Comparison of ENCODE assay signal across 12 cellular contexts in the genomic region with DNA sequence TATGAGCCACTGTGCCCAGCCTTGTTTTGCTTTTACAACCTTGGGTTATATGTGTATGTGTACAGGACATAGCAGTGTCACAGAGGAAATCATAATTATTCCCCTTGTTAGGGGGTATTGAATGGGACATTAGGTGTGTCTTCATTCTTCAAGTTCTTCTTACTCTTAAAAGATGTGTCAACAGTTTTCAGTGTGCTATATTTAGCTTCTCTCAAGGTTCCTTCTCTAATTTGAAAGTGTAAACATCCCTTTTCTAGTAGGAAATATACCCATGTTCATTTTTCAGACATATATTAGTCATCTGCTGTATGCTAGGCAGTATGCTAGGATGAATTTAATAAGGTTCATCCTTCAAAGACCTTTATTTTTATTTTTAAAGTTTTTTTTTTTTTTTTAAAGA. TPM values are rescaled to one million over a fixed set of nuclear protein-coding genes. Genes with fewer than 3 reads are reported as not detected.
A peak's percentile ranks its signal among the peaks of the same experiment; 100 is the strongest.
DNase-seq lines count a peak whose midpoint lies in the region; ATAC-seq, FAIRE-seq and TF ChIP-seq lines count a peak whose summit lies in the region.
"Had no signal": no experiment of that assay in that cellular context is flagged by ENCODE, and none has a peak within 500 bp of the region (broad histone marks: within the 10 kb centered on the region; RNA-seq: fewer than 3 reads in every experiment).

No MANE protein-coding gene starts in this region.

- no peaks in the 10 kb centered on the region for H3K27me3 Mint-ChIP-seq in activated CD4-positive, alpha-beta T cell treated with anti-CD3 and anti-CD28 coated beads, Interleukin-2, amount 10 ng/mL, durations not matched to agents 24 days and 14 days
- no peaks in the 10 kb centered on the region for H3K27me3 Mint-ChIP-seq in T-cell

- H3K27ac Mint-ChIP-seq in activated CD4-positive, alpha-beta T cell treated with anti-CD3 and anti-CD28 coated beads, Interleukin-2, amount 10 ng/mL, durations not matched to agents 24 days and 14 days, result peak overlapping the region; percentile 52
- peak overlapping the region; percentile 46 to 69 for H3K27ac Mint-ChIP-seq in T-cell

- intact Hi-C loops in activated CD4-positive, alpha-beta T cell treated with anti-CD3 and anti-CD28 coated beads, Interleukin-2, amount 10 ng/mL, durations not matched to agents 24 days and 14 days (cut with micrococcal nuclease), result no loop called here

- peak; percentile 41 for FAIRE-seq in H54 (lab: Jason Lieb, UNC)

- POLR2A ChIA-PET in T-cell (lab: Charles Lee), result interaction anchor here (0.5 to 1.0 kb wide), 5 partner anchors 14 to 264 kb away, joined by 3 to 7 read pairs (median 3); no protein-coding TSS in a partner anchor

- H3K9me3 Mint-ChIP-seq in activated CD4-positive, alpha-beta T cell treated with anti-CD3 and anti-CD28 coated beads, Interleukin-2, amount 10 ng/mL, durations not matched to agents 24 days and 14 days, result no peaks in the 10 kb centered on the region
- no peaks in the 10 kb centered on the region for H3K9me3 Mint-ChIP-seq in T-cell
- H3K9me3 Mint-ChIP-seq: activated naive CD4-positive, alpha-beta T cell treated with anti-CD3 and anti-CD28 coated beads, Interleukin-2, amount 50 U/mL, for 72 hours had no signal

- no peak for DNase-seq in activated CD4-positive, alpha-beta T cell treated with anti-CD3 and anti-CD28 coated beads, Interleukin-2, amount 10 ng/mL, durations not matched to agents 24 days and 14 days
- no peak for DNase-seq in activated CD4-positive, alpha-beta T cell treated with anti-CD3 and anti-CD28 coated beads for 1 hour
- DNase-seq in H54 (ENCODE audit: insufficient read length, low spot score) (no peak), T-cell (no peak), renal cortical epithelial cell (ENCODE audit: low read depth) (peak; percentile 11), SW 1271 (lab: John Stamatoyannopoulos, UW) (no peak)
- no peak for DNase-seq in stimulated activated CD4-positive, alpha-beta T cell treated with anti-CD3 and anti-CD28 coated beads, Interleukin-2, amount 100 ng/mL, for 48 hours
- DNase-seq: foreskin keratinocyte, NCI-H2081 treated with DMSO at 0.1 percent for 48 hours, PC-9 had no signal

- H3K36me3 Mint-ChIP-seq in activated CD4-positive, alpha-beta T cell treated with anti-CD3 and anti-CD28 coated beads, Interleukin-2, amount 10 ng/mL, durations not matched to agents 24 days and 14 days (ENCODE audit: low read depth), result peaks cover 65% of the 10 kb centered on the region
- H3K36me3 Mint-ChIP-seq in T-cell, result peaks cover 43% of the 10 kb centered on the region

- CTCF ChIA-PET in T-cell (lab: Charles Lee), result interaction anchor here (0.6 to 0.7 kb wide), 4 partner anchors 42 to 309 kb away, joined by 3 to 4 read pairs (median 3); no protein-coding TSS in a partner anchor

- H3K4me1 Mint-ChIP-seq in activated CD4-positive, alpha-beta T cell treated with anti-CD3 and anti-CD28 coated beads, Interleukin-2, amount 10 ng/mL, durations not matched to agents 24 days and 14 days, result peaks cover 46% of the 10 kb centered on the region
- H3K4me1 Mint-ChIP-seq in T-cell, result peaks cover 65 to 77% (median 74%) of the 10 kb centered on the region in 3 donors

- peak overlapping the region; percentile 12 for H3K4me3 Mint-ChIP-seq in activated CD4-positive, alpha-beta T cell treated with anti-CD3 and anti-CD28 coated beads, Interleukin-2, amount 10 ng/mL, durations not matched to agents 24 days and 14 days
- H3K4me3 Mint-ChIP-seq in T-cell, result peak overlapping the region; percentile 17 to 70 (median 52)

- TF ChIP-seq POLR2A in H54 (IDR thresholded peaks at IDR 0.05; ENCODE audit: low read depth, low read length), result no peak

- peak in 3 of 4 experiments; percentile 16 to 33 (median 23) for ATAC-seq in T-cell (replicated peaks in 1 of 4)
- ATAC-seq in HG03469 (IDR thresholded peaks at IDR 0.05; ENCODE audit: unreplicated experiment), result no peak
- ATAC-seq: foreskin keratinocyte had no signal

RNA-seq across cellular contexts. Expression of gene PCF11, which starts 17.1 kb away (rescaled TPM):
- total RNA-seq in activated CD4-positive, alpha-beta T cell treated with anti-CD3 and anti-CD28 coated beads, Interleukin-2, amount 10 ng/mL, durations not matched to agents 24 days and 14 days, result 61.0 and 65.1 TPM in 2 replicates
- total RNA-seq in T-cell, result 100 to 1,000 TPM; 130 to 164 (median 151) TPM
- total RNA-seq in renal cortical epithelial cell, result 15.1 and 48.0 TPM in 2 replicates

RNA-seq across cellular contexts. Expression of gene ANKRD42, which starts 19.5 kb away (rescaled TPM):
- 4.0 and 4.1 TPM in 2 replicates for total RNA-seq in activated CD4-positive, alpha-beta T cell treated with anti-CD3 and anti-CD28 coated beads, Interleukin-2, amount 10 ng/mL, durations not matched to agents 24 days and 14 days
- total RNA-seq in T-cell (1 to 10 TPM; 6.2 to 9.7 (median 7.9) TPM), renal cortical epithelial cell (6.9 and 25.9 TPM in 2 replicates)
